In genomic region chr12:121524196-121524930, GRCh38 we compare ENCODE assay signal across 15 cellular contexts.
DNase-seq lines count a peak whose midpoint lies in the region; ATAC-seq and TF ChIP-seq lines count a peak whose summit lies in the region.
"Had no signal": no experiment of that assay in that cellular context is flagged by ENCODE, and none has a peak within 500 bp of the region (broad histone marks: within the 10 kb centered on the region; RNA-seq: fewer than 3 reads in every experiment).

No MANE protein-coding gene starts in this region.

- ATAC-seq in HG02759 (IDR thresholded peaks at IDR 0.05; ENCODE audit: unreplicated experiment) (peak; percentile 3), GM21367 (IDR thresholded peaks at IDR 0.05; ENCODE audit: unreplicated experiment) (no peak), HG03378 (IDR thresholded peaks at IDR 0.05; ENCODE audit: unreplicated experiment) (no peak)
- ATAC-seq: stimulated activated naive CD8-positive, alpha-beta T cell treated with anti-CD3 and anti-CD28 coated beads, Interleukin-15, Interleukin-2, amounts not matched to agents 100 U/mL and 50 U/mL, for 24 hours had no signal

- H3K9ac ChIP-seq in BLaER1 (peak overlapping the region; percentile 30), OCI-LY3 (ENCODE audit: low read length) (peak overlapping the region; percentile 52)

- DNase-seq in left kidney (ENCODE audit: low read depth, low spot score) (peak; percentile 71), NCI-H1694 (lab: John Stamatoyannopoulos, UW) (no peak)
- no peak for DNase-seq in activated naive CD4-positive, alpha-beta T cell (lab: John Stamatoyannopoulos, UW)
- DNase-seq: cerebellar nuclear complex; DMS79 treated with DMSO at 0.1 percent for 48 hours; IMR-90; mesenchymal stem cell; NCI-H2081 treated with DMSO at 0.1 percent for 48 hours; stimulated activated CD4-positive, alpha-beta T cell treated with anti-CD3 and anti-CD28 coated beads, Interleukin-4, amount 100 ng/mL, for 24 hours; stimulated activated naive CD8-positive, alpha-beta T cell treated with anti-CD3 and anti-CD28 coated beads, Interleukin-15, Interleukin-2, amounts not matched to agents 100 U/mL and 50 U/mL, for 24 hours had no signal

- H2AFZ ChIP-seq in OCI-LY3 (ENCODE audit: low read depth, low read length) = no peak overlapping the region

- H3K4me2 ChIP-seq in BLaER1 (peak overlapping the region; percentile 88), OCI-LY3 (ENCODE audit: low read length) (peak overlapping the region; percentile 81)

- no peaks in the 10 kb centered on the region for H4K20me1 ChIP-seq in BLaER1
- peaks cover 76% of the 10 kb centered on the region for H4K20me1 ChIP-seq in OCI-LY3 (ENCODE audit: insufficient read depth, low read length)

- TF ChIP-seq CTCF in OCI-LY3 (IDR thresholded peaks at IDR 0.05; ENCODE audit: low read depth, low read length) = no peak

- H3K79me2 ChIP-seq in OCI-LY3 (ENCODE audit: low read length) = peaks cover 98% of the 10 kb centered on the region

- H3K36me3 ChIP-seq in BLaER1 (peaks cover 68% of the 10 kb centered on the region), OCI-LY3 (replicated peaks; ENCODE audit: low read depth, low read length) (peaks cover 60% of the 10 kb centered on the region)

- H3K4me1 ChIP-seq in BLaER1 (peaks cover 49% of the 10 kb centered on the region), OCI-LY3 (ENCODE audit: low read length) (peaks cover 85% of the 10 kb centered on the region)

- H3K4me3 ChIP-seq in BLaER1 = no peak overlapping the region
- H3K4me3 ChIP-seq in OCI-LY3 (ENCODE audit: low read length) = peak overlapping the region; percentile 58

- H3K9me3 ChIP-seq in BLaER1 = no peaks in the 10 kb centered on the region
- H3K9me3 ChIP-seq in OCI-LY3 (ENCODE audit: insufficient read depth, low read length) = no peaks in the 10 kb centered on the region

- H3K27ac ChIP-seq in BLaER1 (peak overlapping the region; percentile 76), OCI-LY3 (ENCODE audit: low read length) (peak overlapping the region; percentile 88)

- H3K27me3 ChIP-seq in BLaER1 (no peaks in the 10 kb centered on the region), OCI-LY3 (ENCODE audit: low read depth, low read length) (no peaks in the 10 kb centered on the region)
